ENCODE assay signal across 8 cellular contexts in the genomic region with DNA sequence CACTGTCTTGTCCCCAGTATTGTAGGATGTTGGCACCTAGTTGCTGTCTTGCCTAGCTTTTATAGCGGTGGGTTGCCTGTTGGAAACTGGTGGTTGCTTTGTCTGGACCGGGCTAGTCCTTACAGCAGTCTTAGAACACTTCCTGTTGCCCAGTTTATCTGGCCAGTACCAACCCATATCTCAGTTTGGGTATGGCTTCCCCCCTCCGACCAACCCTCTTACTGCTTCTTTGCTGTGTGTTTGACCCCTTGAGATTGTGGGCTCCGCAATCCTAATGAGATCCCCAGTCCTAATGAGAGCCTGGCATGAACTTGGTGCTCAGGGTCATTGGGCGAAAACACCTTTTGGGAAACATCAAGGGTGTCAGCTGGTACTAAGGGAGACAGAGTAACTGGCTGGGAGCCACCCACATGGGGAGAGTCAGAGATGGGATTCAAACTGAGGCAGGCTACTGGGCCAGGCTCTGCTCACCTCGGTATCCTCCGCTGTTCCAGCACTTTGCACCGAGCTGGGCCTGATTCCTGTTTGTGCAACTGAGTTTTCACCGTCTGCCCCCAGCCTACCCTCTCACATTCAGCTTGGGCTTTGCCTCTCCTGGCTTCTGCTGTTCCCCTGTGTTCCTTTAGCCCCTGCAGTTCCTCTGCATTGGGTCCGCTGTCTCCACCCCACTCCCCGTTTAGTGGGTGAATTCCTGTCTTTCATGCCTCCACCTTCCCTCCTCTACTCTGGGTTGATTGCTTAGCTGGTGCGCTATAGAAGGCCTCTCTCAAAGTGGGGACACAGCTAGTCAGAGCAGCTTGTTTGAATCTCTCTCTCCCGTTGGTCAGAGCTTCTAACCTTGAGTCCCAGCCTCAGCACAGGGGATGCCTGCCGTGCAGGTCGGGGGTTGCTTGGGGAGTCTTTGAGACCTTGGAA. TPM values are rescaled to one million over a fixed set of nuclear protein-coding genes. Genes with fewer than 3 reads are reported as not detected.
A peak's percentile ranks its signal among the peaks of the same experiment; 100 is the strongest.
DNase-seq lines count a peak whose midpoint lies in the region; ATAC-seq and TF ChIP-seq lines count a peak whose summit lies in the region.
"Had no signal": no experiment of that assay in that cellular context is flagged by ENCODE, and none has a peak within 500 bp of the region (broad histone marks: within the 10 kb centered on the region; RNA-seq: fewer than 3 reads in every experiment).

No MANE protein-coding gene starts in this region.

- H3K9me3 Mint-ChIP-seq in GM23338 (no peaks in the 10 kb centered on the region), T-cell (no peaks in the 10 kb centered on the region)

- H3K4me2 ChIP-seq in GM23338: peak overlapping the region; percentile 98

- H3F3A ChIP-seq in GM23338 (replicated peaks; ENCODE audit: low read depth): peaks cover 8% of the 10 kb centered on the region; the same call in 1 of the 2 replicates

- CTCF ChIA-PET in T-cell (lab: Charles Lee): interaction anchor here (0.7 to 1.2 kb wide), 4 partner anchors 17 to 160 kb away, joined by 3 to 4 read pairs (median 4); partner anchors contain the start of gene GRPEL1 (in 1 of the 2)

- DNase-seq in GM23338 (ENCODE audit: low spot score): no peak
- no peak for DNase-seq in T-cell
- no peak for DNase-seq in iPS DF 6.9 (ENCODE audit: low read depth, low spot score)
- no peak for DNase-seq in NCI-H1105 (lab: John Stamatoyannopoulos, UW)
- no peak for DNase-seq in kidney glomerular epithelial cell (lab: John Stamatoyannopoulos, UW)
- DNase-seq: NCI-H748 treated with DMSO at 0.1 percent for 48 hours had no signal

- ATAC-seq in GM23338 (no peak), T-cell (replicated peaks in 1 of 4) (no peak), GM18519 (IDR thresholded peaks at IDR 0.05; ENCODE audit: low FRiP score, unreplicated experiment) (no peak)

- H3K27ac Mint-ChIP-seq in GM23338: no peak overlapping the region
- H3K27ac Mint-ChIP-seq in T-cell: peak overlapping the region; percentile 84 to 85

- peaks cover 12% of the 10 kb centered on the region for H3K27me3 ChIP-seq in GM23338 (ENCODE audit: insufficient read depth)
- H3K27me3 ChIP-seq in iPS DF 6.9 (ENCODE audit: control insufficient read depth, insufficient read depth, low read length): no peaks in the 10 kb centered on the region
- H3K27me3 ChIP-seq in skeletal muscle tissue (ENCODE audit: control insufficient read depth in 3 of 3, insufficient read depth in 3 of 3, low read length in 3 of 3): peaks cover 0 to 6% (median 3%) of the 10 kb centered on the region in 3 donors

- peaks cover 37% of the 10 kb centered on the region for H3K79me2 ChIP-seq in GM23338 (replicated peaks; ENCODE audit: insufficient read depth)

- H3K36me3 ChIP-seq in GM23338 (ENCODE audit: insufficient read depth) (no peaks in the 10 kb centered on the region), iPS DF 6.9 (ENCODE audit: control insufficient read depth, insufficient read depth, low read length) (no peaks in the 10 kb centered on the region), skeletal muscle tissue (ENCODE audit: control insufficient read depth in 3 of 3, insufficient read depth in 3 of 3, low read length in 3 of 3) (no peaks in the 10 kb centered on the region)

- H3K4me3 ChIP-seq in GM23338: peak overlapping the region; percentile 89
- peak overlapping the region; percentile 11; the same call in 1 of the 2 replicates for H3K4me3 ChIP-seq in iPS DF 6.9 (ENCODE audit: low read length)
- H3K4me3 ChIP-seq in skeletal muscle tissue (ENCODE audit: low read length in 3 of 3): peak overlapping the region; percentile 70 to 87 (median 72)

- H3K9ac ChIP-seq in skeletal muscle tissue (ENCODE audit: low read depth in 1 of 3, low read length in 3 of 3): peak overlapping the region; percentile 78 to 92 (median 82)

- H3K9me3 ChIP-seq in iPS DF 6.9 (ENCODE audit: control insufficient read depth, insufficient read depth, low read length) (no peaks in the 10 kb centered on the region), skeletal muscle tissue (ENCODE audit: control insufficient read depth in 3 of 3, low read length in 3 of 3) (no peaks in the 10 kb centered on the region)

- H3K9me2 ChIP-seq in GM23338 (ENCODE audit: insufficient read depth): no peaks in the 10 kb centered on the region

- H3K27ac ChIP-seq in GM23338 (ENCODE audit: low read depth): no peak overlapping the region
- no peak overlapping the region for H3K27ac ChIP-seq in iPS DF 6.9 (ENCODE audit: low read length)
- peak overlapping the region; percentile 74 for H3K27ac ChIP-seq in skeletal muscle tissue (ENCODE audit: low read depth, low read length)

- POLR2A ChIA-PET in T-cell (lab: Charles Lee): no interaction called here

- H3K27me3 Mint-ChIP-seq in GM23338 (ENCODE audit: insufficient read depth, low read depth, poor library complexity) (peaks cover 34% of the 10 kb centered on the region), T-cell (no peaks in the 10 kb centered on the region)

- peaks cover 30% of the 10 kb centered on the region for H3K4me1 Mint-ChIP-seq in GM23338
- peaks cover 65 to 75% (median 69%) of the 10 kb centered on the region in 3 donors for H3K4me1 Mint-ChIP-seq in T-cell

- peaks cover 11% of the 10 kb centered on the region for H3K4me1 ChIP-seq in GM23338 (ENCODE audit: insufficient read depth)
- peaks cover 10% of the 10 kb centered on the region for H3K4me1 ChIP-seq in iPS DF 6.9 (ENCODE audit: control insufficient read depth, insufficient read depth, low read length)
- H3K4me1 ChIP-seq in skeletal muscle tissue (ENCODE audit: control insufficient read depth in 3 of 3, insufficient read depth in 3 of 3, low read length in 3 of 3): peaks cover 35 to 49% (median 39%) of the 10 kb centered on the region in 3 donors

- H3K4me3 Mint-ChIP-seq in GM23338: peak overlapping the region; percentile 94
- H3K4me3 Mint-ChIP-seq in T-cell: peak overlapping the region; percentile 89 to 94 (median 89)

- TF ChIP-seq CTCF in GM23338 (conservative IDR thresholded peaks at IDR 0.05; ENCODE audit: low read depth in 2 of 2): no peak

- WGBS in iPS DF 6.9 (ENCODE audit: insufficient coverage, insufficient read length): no CpG with 5 or more reads among the region's 15 CpGs

- H3K36me3 Mint-ChIP-seq in GM23338 (ENCODE audit: low read depth) (no peaks in the 10 kb centered on the region), T-cell (no peaks in the 10 kb centered on the region)

- H2AFZ ChIP-seq in GM23338: no peak overlapping the region

- H4K20me1 ChIP-seq in GM23338 (replicated peaks; ENCODE audit: insufficient read depth): peaks cover 9% of the 10 kb centered on the region

RNA-seq across cellular contexts. Expression of gene TBC1D14, which starts 1.6 kb away (rescaled TPM):
- total RNA-seq in GM23338 (2014; rRNA removed; shearing (Covaris generic)): 59.7 and 66.3 TPM in 2 replicates
- 15.8 and 18.2 TPM in 2 replicates for polyA plus RNA-seq in GM23338 (2016; fragmentation: Nextera tagmentation; extraction: Ambion mirVana)
- total RNA-seq in T-cell: 10 to 100 TPM; 44.2 to 73.8 (median 62.3) TPM
- total RNA-seq in skeletal muscle tissue: 40.2 TPM

Comparison
In these comparisons a context has a peak if more than half of its experiments do, and no peak if none do; other contexts are left out.
1. H3K4me3 ChIP-seq: peak in every context shown above with its lines; median percentile 89 in GM23338; 72 in skeletal muscle tissue; 11 in iPS DF 6.9.